29 cellular contexts compared by ENCODE assay signal in genomic region chr4:107877361-107877760, GRCh38. TPM values are rescaled to one million over a fixed set of nuclear protein-coding genes. Genes with fewer than 3 reads are reported as not detected.
"Had no signal": no experiment of that assay in that cellular context is flagged by ENCODE, and none has a peak within 500 bp of the region (broad histone marks: within the 10 kb centered on the region; RNA-seq: fewer than 3 reads in every experiment).

No MANE protein-coding gene starts in this region.

- DNase-seq: activated B cell treated with CpG ODN at 0.5 μM for 24 hours; activated CD4-positive, alpha-beta T cell treated with anti-CD3 and anti-CD28 coated beads, Interleukin-2, amount 50 U/mL, for 1 hour; activated CD8-positive, alpha-beta T cell treated with anti-CD3 and anti-CD28 coated beads for 36 hours; activated gamma-delta T cell treated with Interleukin-2 at 50 U/mL for 16 hours; activated naive CD4-positive, alpha-beta T cell treated with anti-CD3 and anti-CD28 coated beads, Interleukin-2, amount 50 U/mL, for 16 hours; activated T-cell treated with anti-CD3 and anti-CD28 coated beads, Interleukin-2, amount 50 U/mL, for 4 hours; amniotic stem cell; brain microvascular endothelial cell; dorsolateral prefrontal cortex; effector memory CD8-positive, alpha-beta T cell; erythroblast; gastrocnemius medialis; head of caudate nucleus; hippocampal formation; midbrain; naive thymus-derived CD4-positive, alpha-beta T cell; ovary; stimulated activated CD4-positive, alpha-beta T cell treated with anti-CD3 and anti-CD28 coated beads, Interleukin-15, amount 100 ng/mL, for 24 hours; stimulated activated CD4-positive, alpha-beta T cell treated with anti-CD3 and anti-CD28 coated beads, Interleukin-2, amount 100 ng/mL, for 24 hours; stimulated activated naive CD4-positive, alpha-beta T cell; T-helper 9 cell; tibial artery had no signal

- H3K36me3 Mint-ChIP-seq: naive thymus-derived CD4-positive, alpha-beta T cell had no signal

- H3K4me1 ChIP-seq: gastrocnemius medialis, right atrium auricular region, suprapubic skin, tibial artery had no signal

- H3K4me3 Mint-ChIP-seq: activated B cell treated with CpG ODN at 0.5 μM for 24 hours; activated CD8-positive, alpha-beta T cell treated with anti-CD3 and anti-CD28 coated beads for 36 hours; activated T-cell treated with anti-CD3 and anti-CD28 coated beads, Interleukin-2, amount 50 U/mL, for 4 hours; activated T-helper 17 cell treated with anti-CD3 and anti-CD28 coated beads, Interleukin-2, amount 50 U/mL, for 72 hours; effector memory CD8-positive, alpha-beta T cell; naive thymus-derived CD4-positive, alpha-beta T cell had no signal

- H3K4me3 ChIP-seq: coronary artery, dorsolateral prefrontal cortex, gastrocnemius medialis, ovary, right atrium auricular region, smooth muscle cell, suprapubic skin, tibial artery had no signal

- ATAC-seq: activated CD8-positive, alpha-beta T cell treated with anti-CD3 and anti-CD28 coated beads for 36 hours; activated T-cell treated with anti-CD3 and anti-CD28 coated beads, Interleukin-2, amount 50 U/mL, for 4 hours; activated T-helper 17 cell treated with anti-CD3 and anti-CD28 coated beads, Interleukin-2, amount 50 U/mL, for 72 hours; effector memory CD8-positive, alpha-beta T cell; gastrocnemius medialis; naive thymus-derived CD4-positive, alpha-beta T cell had no signal

- H3K9me3 ChIP-seq: gastrocnemius medialis, ovary, right atrium auricular region, suprapubic skin, tibial artery had no signal

- H3K27me3 ChIP-seq: brain microvascular endothelial cell, dorsolateral prefrontal cortex, gastrocnemius medialis, ovary, right atrium auricular region, suprapubic skin, tibial artery had no signal

- H3K27ac ChIP-seq: brain microvascular endothelial cell, coronary artery, dorsolateral prefrontal cortex, gastrocnemius medialis, ovary, right atrium auricular region, suprapubic skin, tibial artery had no signal

- H3K4me2 ChIP-seq: smooth muscle cell had no signal

- H3K27ac Mint-ChIP-seq: activated B cell treated with CpG ODN at 0.5 μM for 24 hours; activated CD8-positive, alpha-beta T cell treated with anti-CD3 and anti-CD28 coated beads for 36 hours; activated T-helper 17 cell treated with anti-CD3 and anti-CD28 coated beads, Interleukin-2, amount 50 U/mL, for 72 hours; effector memory CD8-positive, alpha-beta T cell; naive thymus-derived CD4-positive, alpha-beta T cell had no signal

- H3K4me1 Mint-ChIP-seq: activated B cell treated with CpG ODN at 0.5 μM for 24 hours; activated T-helper 17 cell treated with anti-CD3 and anti-CD28 coated beads, Interleukin-2, amount 50 U/mL, for 72 hours; naive thymus-derived CD4-positive, alpha-beta T cell had no signal

- H3K36me3 ChIP-seq: brain microvascular endothelial cell, gastrocnemius medialis, ovary, right atrium auricular region, suprapubic skin, tibial artery had no signal

- H3K9me3 Mint-ChIP-seq: activated T-cell treated with anti-CD3 and anti-CD28 coated beads, Interleukin-2, amount 50 U/mL, for 4 hours; activated T-helper 17 cell treated with anti-CD3 and anti-CD28 coated beads, Interleukin-2, amount 50 U/mL, for 72 hours; effector memory CD8-positive, alpha-beta T cell had no signal

- FAIRE-seq: astrocyte, TTC549 had no signal

RNA-seq across cellular contexts. Expression of gene SGMS2, which starts 52.6 kb away (rescaled TPM):
- total RNA-seq: activated B cell treated with CpG ODN at 0.5 μM for 24 hours had no signal
- polyA plus RNA-seq: naive thymus-derived CD4-positive, alpha-beta T cell had no signal
